In genomic region chr11:123250811-123251655, GRCh38 we compare ENCODE assay signal across 1 cellular context.
TF ChIP-seq lines count a peak whose summit lies in the region.

No MANE protein-coding gene starts in this region.

TF ChIP-seq in GM23338, 12 proteins besides CTCF, POLR2A, EP300 and RAD21:
- TF ChIP-seq, protein P1, sequence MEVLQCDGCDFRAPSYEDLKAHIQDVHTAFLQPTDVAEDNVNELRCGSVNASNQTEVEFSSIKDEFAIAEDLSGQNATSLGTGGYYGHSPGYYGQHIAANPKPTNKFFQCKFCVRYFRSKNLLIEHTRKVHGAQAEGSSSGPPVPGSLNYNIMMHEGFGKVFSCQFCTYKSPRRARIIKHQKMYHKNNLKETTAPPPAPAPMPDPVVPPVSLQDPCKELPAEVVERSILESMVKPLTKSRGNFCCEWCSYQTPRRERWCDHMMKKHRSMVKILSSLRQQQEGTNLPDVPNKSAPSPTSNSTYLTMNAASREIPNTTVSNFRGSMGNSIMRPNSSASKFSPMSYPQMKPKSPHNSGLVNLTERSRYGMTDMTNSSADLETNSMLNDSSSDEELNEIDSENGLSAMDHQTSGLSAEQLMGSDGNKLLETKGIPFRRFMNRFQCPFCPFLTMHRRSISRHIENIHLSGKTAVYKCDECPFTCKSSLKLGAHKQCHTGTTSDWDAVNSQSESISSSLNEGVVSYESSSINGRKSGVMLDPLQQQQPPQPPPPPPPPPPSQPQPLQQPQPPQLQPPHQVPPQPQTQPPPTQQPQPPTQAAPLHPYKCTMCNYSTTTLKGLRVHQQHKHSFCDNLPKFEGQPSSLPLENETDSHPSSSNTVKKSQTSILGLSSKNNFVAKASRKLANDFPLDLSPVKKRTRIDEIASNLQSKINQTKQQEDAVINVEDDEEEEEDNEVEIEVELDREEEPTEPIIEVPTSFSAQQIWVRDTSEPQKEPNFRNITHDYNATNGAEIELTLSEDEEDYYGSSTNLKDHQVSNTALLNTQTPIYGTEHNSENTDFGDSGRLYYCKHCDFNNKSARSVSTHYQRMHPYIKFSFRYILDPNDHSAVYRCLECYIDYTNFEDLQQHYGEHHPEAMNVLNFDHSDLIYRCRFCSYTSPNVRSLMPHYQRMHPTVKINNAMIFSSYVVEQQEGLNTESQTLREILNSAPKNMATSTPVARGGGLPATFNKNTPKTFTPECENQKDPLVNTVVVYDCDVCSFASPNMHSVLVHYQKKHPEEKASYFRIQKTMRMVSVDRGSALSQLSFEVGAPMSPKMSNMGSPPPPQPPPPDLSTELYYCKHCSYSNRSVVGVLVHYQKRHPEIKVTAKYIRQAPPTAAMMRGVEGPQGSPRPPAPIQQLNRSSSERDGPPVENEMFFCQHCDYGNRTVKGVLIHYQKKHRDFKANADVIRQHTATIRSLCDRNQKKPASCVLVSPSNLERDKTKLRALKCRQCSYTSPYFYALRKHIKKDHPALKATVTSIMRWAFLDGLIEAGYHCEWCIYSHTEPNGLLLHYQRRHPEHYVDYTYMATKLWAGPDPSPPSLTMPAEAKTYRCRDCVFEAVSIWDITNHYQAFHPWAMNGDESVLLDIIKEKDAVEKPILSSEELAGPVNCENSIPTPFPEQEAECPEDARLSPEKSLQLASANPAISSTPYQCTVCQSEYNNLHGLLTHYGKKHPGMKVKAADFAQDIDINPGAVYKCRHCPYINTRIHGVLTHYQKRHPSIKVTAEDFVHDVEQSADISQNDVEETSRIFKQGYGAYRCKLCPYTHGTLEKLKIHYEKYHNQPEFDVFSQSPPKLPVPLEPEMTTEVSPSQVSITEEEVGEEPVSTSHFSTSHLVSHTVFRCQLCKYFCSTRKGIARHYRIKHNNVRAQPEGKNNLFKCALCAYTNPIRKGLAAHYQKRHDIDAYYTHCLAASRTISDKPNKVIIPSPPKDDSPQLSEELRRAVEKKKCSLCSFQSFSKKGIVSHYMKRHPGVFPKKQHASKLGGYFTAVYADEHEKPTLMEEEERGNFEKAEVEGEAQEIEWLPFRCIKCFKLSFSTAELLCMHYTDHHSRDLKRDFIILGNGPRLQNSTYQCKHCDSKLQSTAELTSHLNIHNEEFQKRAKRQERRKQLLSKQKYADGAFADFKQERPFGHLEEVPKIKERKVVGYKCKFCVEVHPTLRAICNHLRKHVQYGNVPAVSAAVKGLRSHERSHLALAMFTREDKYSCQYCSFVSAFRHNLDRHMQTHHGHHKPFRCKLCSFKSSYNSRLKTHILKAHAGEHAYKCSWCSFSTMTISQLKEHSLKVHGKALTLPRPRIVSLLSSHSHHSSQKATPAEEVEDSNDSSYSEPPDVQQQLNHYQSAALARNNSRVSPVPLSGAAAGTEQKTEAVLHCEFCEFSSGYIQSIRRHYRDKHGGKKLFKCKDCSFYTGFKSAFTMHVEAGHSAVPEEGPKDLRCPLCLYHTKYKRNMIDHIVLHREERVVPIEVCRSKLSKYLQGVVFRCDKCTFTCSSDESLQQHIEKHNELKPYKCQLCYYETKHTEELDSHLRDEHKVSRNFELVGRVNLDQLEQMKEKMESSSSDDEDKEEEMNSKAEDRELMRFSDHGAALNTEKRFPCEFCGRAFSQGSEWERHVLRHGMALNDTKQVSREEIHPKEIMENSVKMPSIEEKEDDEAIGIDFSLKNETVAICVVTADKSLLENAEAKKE (CRISPR knock-in tag; IDR thresholded peaks at IDR 0.05), result no peak
- TF ChIP-seq JUNB (IDR thresholded peaks at IDR 0.05; ENCODE audit: unreplicated experiment) (no peak), CREB1 (CRISPR knock-in tag; IDR thresholded peaks at IDR 0.05; ENCODE audit: low read depth) (no peak), NANOG (IDR thresholded peaks at IDR 0.05; ENCODE audit: borderline replicate concordance) (no peak), STAT1 (IDR thresholded peaks at IDR 0.05; ENCODE audit: unreplicated experiment) (no peak), EZH2 (IDR thresholded peaks at IDR 0.05; ENCODE audit: low read depth, unreplicated experiment) (no peak), POLR2AphosphoS5 (IDR thresholded peaks at IDR 0.05; ENCODE audit: low read depth) (no peak), ZNF114 (CRISPR knock-in tag; IDR thresholded peaks at IDR 0.05) (no peak), EZH2phosphoT487 (IDR thresholded peaks at IDR 0.05; ENCODE audit: unreplicated experiment) (no peak), ZNF331 (CRISPR knock-in tag; IDR thresholded peaks at IDR 0.05; ENCODE audit: low read depth) (no peak)
- TF ChIP-seq, protein P2, sequence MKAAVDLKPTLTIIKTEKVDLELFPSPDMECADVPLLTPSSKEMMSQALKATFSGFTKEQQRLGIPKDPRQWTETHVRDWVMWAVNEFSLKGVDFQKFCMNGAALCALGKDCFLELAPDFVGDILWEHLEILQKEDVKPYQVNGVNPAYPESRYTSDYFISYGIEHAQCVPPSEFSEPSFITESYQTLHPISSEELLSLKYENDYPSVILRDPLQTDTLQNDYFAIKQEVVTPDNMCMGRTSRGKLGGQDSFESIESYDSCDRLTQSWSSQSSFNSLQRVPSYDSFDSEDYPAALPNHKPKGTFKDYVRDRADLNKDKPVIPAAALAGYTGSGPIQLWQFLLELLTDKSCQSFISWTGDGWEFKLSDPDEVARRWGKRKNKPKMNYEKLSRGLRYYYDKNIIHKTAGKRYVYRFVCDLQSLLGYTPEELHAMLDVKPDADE (IDR thresholded peaks at IDR 0.05), result no peak
- TF ChIP-seq, protein P3, sequence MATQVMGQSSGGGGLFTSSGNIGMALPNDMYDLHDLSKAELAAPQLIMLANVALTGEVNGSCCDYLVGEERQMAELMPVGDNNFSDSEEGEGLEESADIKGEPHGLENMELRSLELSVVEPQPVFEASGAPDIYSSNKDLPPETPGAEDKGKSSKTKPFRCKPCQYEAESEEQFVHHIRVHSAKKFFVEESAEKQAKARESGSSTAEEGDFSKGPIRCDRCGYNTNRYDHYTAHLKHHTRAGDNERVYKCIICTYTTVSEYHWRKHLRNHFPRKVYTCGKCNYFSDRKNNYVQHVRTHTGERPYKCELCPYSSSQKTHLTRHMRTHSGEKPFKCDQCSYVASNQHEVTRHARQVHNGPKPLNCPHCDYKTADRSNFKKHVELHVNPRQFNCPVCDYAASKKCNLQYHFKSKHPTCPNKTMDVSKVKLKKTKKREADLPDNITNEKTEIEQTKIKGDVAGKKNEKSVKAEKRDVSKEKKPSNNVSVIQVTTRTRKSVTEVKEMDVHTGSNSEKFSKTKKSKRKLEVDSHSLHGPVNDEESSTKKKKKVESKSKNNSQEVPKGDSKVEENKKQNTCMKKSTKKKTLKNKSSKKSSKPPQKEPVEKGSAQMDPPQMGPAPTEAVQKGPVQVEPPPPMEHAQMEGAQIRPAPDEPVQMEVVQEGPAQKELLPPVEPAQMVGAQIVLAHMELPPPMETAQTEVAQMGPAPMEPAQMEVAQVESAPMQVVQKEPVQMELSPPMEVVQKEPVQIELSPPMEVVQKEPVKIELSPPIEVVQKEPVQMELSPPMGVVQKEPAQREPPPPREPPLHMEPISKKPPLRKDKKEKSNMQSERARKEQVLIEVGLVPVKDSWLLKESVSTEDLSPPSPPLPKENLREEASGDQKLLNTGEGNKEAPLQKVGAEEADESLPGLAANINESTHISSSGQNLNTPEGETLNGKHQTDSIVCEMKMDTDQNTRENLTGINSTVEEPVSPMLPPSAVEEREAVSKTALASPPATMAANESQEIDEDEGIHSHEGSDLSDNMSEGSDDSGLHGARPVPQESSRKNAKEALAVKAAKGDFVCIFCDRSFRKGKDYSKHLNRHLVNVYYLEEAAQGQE (IDR thresholded peaks at IDR 0.05; ENCODE audit: unreplicated experiment), result no peak
TF ChIP-seq in GM23338: peak in this region for 0.
